Comparison of ENCODE assay signal across 1 cellular context in the genomic region with DNA sequence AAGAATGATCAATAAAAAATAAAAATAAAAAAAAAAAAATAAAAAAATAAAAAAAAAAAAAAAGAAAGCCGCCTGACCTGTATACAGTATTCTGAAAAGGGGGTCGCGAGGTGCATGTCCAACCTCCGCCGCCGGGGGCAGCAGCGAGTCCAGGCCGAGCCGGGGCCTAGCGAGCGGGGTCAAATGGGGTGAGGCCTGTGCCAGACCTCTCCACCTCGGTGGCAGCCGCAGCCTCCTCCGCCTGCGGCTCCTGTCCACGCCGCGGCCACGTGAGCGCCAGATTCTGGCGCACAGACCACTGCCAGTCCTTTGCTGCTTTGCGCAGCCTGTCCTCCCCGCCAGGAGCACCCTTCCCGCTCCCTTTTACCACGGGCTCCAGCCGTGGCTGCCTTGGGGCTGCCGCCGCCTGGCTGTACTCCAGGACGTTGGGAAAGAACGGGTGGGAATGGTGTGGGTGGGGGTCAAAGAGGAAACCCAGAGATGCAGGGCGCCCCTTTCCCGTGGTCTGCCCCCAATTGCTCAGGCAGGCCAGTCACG.
TF ChIP-seq lines count a peak whose summit lies in the region.

No MANE protein-coding gene starts in this region.

TF ChIP-seq in HepG2, 621 proteins besides CTCF, POLR2A, EP300 and RAD21 (continued from another document and continues in another):
- TF ChIP-seq, protein P1, sequence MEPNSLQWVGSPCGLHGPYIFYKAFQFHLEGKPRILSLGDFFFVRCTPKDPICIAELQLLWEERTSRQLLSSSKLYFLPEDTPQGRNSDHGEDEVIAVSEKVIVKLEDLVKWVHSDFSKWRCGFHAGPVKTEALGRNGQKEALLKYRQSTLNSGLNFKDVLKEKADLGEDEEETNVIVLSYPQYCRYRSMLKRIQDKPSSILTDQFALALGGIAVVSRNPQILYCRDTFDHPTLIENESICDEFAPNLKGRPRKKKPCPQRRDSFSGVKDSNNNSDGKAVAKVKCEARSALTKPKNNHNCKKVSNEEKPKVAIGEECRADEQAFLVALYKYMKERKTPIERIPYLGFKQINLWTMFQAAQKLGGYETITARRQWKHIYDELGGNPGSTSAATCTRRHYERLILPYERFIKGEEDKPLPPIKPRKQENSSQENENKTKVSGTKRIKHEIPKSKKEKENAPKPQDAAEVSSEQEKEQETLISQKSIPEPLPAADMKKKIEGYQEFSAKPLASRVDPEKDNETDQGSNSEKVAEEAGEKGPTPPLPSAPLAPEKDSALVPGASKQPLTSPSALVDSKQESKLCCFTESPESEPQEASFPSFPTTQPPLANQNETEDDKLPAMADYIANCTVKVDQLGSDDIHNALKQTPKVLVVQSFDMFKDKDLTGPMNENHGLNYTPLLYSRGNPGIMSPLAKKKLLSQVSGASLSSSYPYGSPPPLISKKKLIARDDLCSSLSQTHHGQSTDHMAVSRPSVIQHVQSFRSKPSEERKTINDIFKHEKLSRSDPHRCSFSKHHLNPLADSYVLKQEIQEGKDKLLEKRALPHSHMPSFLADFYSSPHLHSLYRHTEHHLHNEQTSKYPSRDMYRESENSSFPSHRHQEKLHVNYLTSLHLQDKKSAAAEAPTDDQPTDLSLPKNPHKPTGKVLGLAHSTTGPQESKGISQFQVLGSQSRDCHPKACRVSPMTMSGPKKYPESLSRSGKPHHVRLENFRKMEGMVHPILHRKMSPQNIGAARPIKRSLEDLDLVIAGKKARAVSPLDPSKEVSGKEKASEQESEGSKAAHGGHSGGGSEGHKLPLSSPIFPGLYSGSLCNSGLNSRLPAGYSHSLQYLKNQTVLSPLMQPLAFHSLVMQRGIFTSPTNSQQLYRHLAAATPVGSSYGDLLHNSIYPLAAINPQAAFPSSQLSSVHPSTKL (CRISPR knock-in tag; IDR thresholded peaks at IDR 0.05) = peak; percentile 97
- TF ChIP-seq ZBTB2 (CRISPR knock-in tag; IDR thresholded peaks at IDR 0.05; ENCODE audit: low read depth) (peak; percentile 47; the same call in 1 of the 2 replicates), MIXL1 (CRISPR knock-in tag; IDR thresholded peaks at IDR 0.05) (peak; percentile 86), ZNF816 (CRISPR knock-in tag; IDR thresholded peaks at IDR 0.05; ENCODE audit: borderline replicate concordance) (peak; percentile 97), ZNF572 (CRISPR knock-in tag; IDR thresholded peaks at IDR 0.05) (peak; percentile 25; the same call in 1 of the 2 replicates), MLLT10 (CRISPR knock-in tag; IDR thresholded peaks at IDR 0.05) (no peak), SP2 (CRISPR knock-in tag; IDR thresholded peaks at IDR 0.05) (0 out of 2 replicates have a peak, but pooled peaks have one; percentile 18), ZNF17 (CRISPR knock-in tag; IDR thresholded peaks at IDR 0.05) (no peak), EHMT2 (IDR thresholded peaks at IDR 0.05; ENCODE audit: borderline replicate concordance, low read depth, low read length) (no peak), PAX8 (CRISPR knock-in tag; IDR thresholded peaks at IDR 0.05; ENCODE audit: borderline replicate concordance) (peak; percentile 64; the same call in 1 of the 2 replicates), ZEB1 (IDR thresholded peaks at IDR 0.05; ENCODE audit: insufficient replicate concordance, low read depth) (peak; percentile 54), MAF1 (CRISPR knock-in tag; IDR thresholded peaks at IDR 0.05; ENCODE audit: borderline replicate concordance) (peak; percentile 89; the same call in 1 of the 2 replicates), STAT6 (CRISPR knock-in tag; IDR thresholded peaks at IDR 0.05; ENCODE audit: borderline replicate concordance) (no peak), ZNF430 (CRISPR knock-in tag; IDR thresholded peaks at IDR 0.05) (peak; percentile 95; the same call in 1 of the 2 replicates), ZFP36 (IDR thresholded peaks at IDR 0.05; ENCODE audit: borderline replicate concordance, low read depth, low read length, partially characterized antibody) (no peak)
- TF ChIP-seq, protein P2, sequence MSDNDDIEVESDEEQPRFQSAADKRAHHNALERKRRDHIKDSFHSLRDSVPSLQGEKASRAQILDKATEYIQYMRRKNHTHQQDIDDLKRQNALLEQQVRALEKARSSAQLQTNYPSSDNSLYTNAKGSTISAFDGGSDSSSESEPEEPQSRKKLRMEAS (IDR thresholded peaks at IDR 0.05) = peak; percentile 99
- TF ChIP-seq, protein P3, sequence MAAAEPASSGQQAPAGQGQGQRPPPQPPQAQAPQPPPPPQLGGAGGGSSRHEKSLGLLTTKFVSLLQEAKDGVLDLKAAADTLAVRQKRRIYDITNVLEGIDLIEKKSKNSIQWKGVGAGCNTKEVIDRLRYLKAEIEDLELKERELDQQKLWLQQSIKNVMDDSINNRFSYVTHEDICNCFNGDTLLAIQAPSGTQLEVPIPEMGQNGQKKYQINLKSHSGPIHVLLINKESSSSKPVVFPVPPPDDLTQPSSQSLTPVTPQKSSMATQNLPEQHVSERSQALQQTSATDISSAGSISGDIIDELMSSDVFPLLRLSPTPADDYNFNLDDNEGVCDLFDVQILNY (CRISPR knock-in tag; conservative IDR thresholded peaks at IDR 0.05) = peak; percentile 73
- TF ChIP-seq, protein P4, sequence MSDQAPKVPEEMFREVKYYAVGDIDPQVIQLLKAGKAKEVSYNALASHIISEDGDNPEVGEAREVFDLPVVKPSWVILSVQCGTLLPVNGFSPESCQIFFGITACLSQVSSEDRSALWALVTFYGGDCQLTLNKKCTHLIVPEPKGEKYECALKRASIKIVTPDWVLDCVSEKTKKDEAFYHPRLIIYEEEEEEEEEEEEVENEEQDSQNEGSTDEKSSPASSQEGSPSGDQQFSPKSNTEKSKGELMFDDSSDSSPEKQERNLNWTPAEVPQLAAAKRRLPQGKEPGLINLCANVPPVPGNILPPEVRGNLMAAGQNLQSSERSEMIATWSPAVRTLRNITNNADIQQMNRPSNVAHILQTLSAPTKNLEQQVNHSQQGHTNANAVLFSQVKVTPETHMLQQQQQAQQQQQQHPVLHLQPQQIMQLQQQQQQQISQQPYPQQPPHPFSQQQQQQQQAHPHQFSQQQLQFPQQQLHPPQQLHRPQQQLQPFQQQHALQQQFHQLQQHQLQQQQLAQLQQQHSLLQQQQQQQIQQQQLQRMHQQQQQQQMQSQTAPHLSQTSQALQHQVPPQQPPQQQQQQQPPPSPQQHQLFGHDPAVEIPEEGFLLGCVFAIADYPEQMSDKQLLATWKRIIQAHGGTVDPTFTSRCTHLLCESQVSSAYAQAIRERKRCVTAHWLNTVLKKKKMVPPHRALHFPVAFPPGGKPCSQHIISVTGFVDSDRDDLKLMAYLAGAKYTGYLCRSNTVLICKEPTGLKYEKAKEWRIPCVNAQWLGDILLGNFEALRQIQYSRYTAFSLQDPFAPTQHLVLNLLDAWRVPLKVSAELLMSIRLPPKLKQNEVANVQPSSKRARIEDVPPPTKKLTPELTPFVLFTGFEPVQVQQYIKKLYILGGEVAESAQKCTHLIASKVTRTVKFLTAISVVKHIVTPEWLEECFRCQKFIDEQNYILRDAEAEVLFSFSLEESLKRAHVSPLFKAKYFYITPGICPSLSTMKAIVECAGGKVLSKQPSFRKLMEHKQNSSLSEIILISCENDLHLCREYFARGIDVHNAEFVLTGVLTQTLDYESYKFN (CRISPR knock-in tag; conservative IDR thresholded peaks at IDR 0.05) = peak; percentile 88
- TF ChIP-seq, protein P5, sequence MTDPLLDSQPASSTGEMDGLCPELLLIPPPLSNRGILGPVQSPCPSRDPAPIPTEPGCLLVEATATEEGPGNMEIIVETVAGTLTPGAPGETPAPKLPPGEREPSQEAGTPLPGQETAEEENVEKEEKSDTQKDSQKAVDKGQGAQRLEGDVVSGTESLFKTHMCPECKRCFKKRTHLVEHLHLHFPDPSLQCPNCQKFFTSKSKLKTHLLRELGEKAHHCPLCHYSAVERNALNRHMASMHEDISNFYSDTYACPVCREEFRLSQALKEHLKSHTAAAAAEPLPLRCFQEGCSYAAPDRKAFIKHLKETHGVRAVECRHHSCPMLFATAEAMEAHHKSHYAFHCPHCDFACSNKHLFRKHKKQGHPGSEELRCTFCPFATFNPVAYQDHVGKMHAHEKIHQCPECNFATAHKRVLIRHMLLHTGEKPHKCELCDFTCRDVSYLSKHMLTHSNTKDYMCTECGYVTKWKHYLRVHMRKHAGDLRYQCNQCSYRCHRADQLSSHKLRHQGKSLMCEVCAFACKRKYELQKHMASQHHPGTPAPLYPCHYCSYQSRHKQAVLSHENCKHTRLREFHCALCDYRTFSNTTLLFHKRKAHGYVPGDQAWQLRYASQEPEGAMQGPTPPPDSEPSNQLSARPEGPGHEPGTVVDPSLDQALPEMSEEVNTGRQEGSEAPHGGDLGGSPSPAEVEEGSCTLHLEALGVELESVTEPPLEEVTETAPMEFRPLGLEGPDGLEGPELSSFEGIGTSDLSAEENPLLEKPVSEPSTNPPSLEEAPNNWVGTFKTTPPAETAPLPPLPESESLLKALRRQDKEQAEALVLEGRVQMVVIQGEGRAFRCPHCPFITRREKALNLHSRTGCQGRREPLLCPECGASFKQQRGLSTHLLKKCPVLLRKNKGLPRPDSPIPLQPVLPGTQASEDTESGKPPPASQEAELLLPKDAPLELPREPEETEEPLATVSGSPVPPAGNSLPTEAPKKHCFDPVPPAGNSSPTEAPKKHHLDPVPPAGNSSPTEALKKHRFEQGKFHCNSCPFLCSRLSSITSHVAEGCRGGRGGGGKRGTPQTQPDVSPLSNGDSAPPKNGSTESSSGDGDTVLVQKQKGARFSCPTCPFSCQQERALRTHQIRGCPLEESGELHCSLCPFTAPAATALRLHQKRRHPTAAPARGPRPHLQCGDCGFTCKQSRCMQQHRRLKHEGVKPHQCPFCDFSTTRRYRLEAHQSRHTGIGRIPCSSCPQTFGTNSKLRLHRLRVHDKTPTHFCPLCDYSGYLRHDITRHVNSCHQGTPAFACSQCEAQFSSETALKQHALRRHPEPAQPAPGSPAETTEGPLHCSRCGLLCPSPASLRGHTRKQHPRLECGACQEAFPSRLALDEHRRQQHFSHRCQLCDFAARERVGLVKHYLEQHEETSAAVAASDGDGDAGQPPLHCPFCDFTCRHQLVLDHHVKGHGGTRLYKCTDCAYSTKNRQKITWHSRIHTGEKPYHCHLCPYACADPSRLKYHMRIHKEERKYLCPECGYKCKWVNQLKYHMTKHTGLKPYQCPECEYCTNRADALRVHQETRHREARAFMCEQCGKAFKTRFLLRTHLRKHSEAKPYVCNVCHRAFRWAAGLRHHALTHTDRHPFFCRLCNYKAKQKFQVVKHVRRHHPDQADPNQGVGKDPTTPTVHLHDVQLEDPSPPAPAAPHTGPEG (CRISPR knock-in tag; IDR thresholded peaks at IDR 0.05) = peak; percentile 89; the same call in 1 of the 2 replicates
- TF ChIP-seq, protein P6, sequence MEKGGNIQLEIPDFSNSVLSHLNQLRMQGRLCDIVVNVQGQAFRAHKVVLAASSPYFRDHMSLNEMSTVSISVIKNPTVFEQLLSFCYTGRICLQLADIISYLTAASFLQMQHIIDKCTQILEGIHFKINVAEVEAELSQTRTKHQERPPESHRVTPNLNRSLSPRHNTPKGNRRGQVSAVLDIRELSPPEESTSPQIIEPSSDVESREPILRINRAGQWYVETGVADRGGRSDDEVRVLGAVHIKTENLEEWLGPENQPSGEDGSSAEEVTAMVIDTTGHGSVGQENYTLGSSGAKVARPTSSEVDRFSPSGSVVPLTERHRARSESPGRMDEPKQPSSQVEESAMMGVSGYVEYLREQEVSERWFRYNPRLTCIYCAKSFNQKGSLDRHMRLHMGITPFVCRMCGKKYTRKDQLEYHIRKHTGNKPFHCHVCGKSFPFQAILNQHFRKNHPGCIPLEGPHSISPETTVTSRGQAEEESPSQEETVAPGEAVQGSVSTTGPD (CRISPR knock-in tag; IDR thresholded peaks at IDR 0.05) = peak; percentile 99
- TF ChIP-seq, protein P7, sequence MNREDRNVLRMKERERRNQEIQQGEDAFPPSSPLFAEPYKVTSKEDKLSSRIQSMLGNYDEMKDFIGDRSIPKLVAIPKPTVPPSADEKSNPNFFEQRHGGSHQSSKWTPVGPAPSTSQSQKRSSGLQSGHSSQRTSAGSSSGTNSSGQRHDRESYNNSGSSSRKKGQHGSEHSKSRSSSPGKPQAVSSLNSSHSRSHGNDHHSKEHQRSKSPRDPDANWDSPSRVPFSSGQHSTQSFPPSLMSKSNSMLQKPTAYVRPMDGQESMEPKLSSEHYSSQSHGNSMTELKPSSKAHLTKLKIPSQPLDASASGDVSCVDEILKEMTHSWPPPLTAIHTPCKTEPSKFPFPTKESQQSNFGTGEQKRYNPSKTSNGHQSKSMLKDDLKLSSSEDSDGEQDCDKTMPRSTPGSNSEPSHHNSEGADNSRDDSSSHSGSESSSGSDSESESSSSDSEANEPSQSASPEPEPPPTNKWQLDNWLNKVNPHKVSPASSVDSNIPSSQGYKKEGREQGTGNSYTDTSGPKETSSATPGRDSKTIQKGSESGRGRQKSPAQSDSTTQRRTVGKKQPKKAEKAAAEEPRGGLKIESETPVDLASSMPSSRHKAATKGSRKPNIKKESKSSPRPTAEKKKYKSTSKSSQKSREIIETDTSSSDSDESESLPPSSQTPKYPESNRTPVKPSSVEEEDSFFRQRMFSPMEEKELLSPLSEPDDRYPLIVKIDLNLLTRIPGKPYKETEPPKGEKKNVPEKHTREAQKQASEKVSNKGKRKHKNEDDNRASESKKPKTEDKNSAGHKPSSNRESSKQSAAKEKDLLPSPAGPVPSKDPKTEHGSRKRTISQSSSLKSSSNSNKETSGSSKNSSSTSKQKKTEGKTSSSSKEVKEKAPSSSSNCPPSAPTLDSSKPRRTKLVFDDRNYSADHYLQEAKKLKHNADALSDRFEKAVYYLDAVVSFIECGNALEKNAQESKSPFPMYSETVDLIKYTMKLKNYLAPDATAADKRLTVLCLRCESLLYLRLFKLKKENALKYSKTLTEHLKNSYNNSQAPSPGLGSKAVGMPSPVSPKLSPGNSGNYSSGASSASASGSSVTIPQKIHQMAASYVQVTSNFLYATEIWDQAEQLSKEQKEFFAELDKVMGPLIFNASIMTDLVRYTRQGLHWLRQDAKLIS (CRISPR knock-in tag; IDR thresholded peaks at IDR 0.05) = no peak
